ENCODE assay signal across 8 cellular contexts in genomic region chr14:100067971-100068959, GRCh38. TPM values are rescaled to one million over a fixed set of nuclear protein-coding genes. Genes with fewer than 3 reads are reported as not detected.
DNase-seq lines count a peak whose midpoint lies in the region; ATAC-seq and TF ChIP-seq lines count a peak whose summit lies in the region.

No MANE protein-coding gene starts in this region.

- TF ChIP-seq CTCF in colonic mucosa (IDR thresholded peaks at IDR 0.05) (no peak), testis (IDR thresholded peaks at IDR 0.05) (no peak)

- peak overlapping the region; percentile 74 for H3K27ac ChIP-seq in colonic mucosa
- H3K27ac ChIP-seq in testis: no peak overlapping the region

- peak overlapping the region; percentile 97 for H3K4me3 Mint-ChIP-seq in natural killer cell treated with Interleukin-12 subunit alpha and Interleukin-12 subunit beta and Interleukin-15 and Interleukin-18, amount 100 ng/mL, for 72 hours

- ATAC-seq in natural killer cell treated with Interleukin-12 subunit alpha and Interleukin-12 subunit beta and Interleukin-15 and Interleukin-18, amount 100 ng/mL, for 72 hours: peak; percentile 77
- ATAC-seq in HG03025 (IDR thresholded peaks at IDR 0.05; ENCODE audit: low FRiP score, unreplicated experiment): no peak

- no peaks in the 10 kb centered on the region for H3K27me3 ChIP-seq in colonic mucosa
- H3K27me3 ChIP-seq in testis: no peaks in the 10 kb centered on the region

- H3K27ac Mint-ChIP-seq in natural killer cell treated with Interleukin-12 subunit alpha and Interleukin-12 subunit beta and Interleukin-15 and Interleukin-18, amount 100 ng/mL, for 72 hours: peak overlapping the region; percentile 93 to 99

- peaks cover 76 to 88% of the 10 kb centered on the region in 2 donors for H3K4me1 Mint-ChIP-seq in natural killer cell treated with Interleukin-12 subunit alpha and Interleukin-12 subunit beta and Interleukin-15 and Interleukin-18, amount 100 ng/mL, for 72 hours (ENCODE audit: low read depth in 2 of 2)

- no peaks in the 10 kb centered on the region for H3K36me3 ChIP-seq in colonic mucosa
- H3K36me3 ChIP-seq in testis (ENCODE audit: low read depth, missing control alignments): no peaks in the 10 kb centered on the region

- no peak for TF ChIP-seq POLR2A in testis (IDR thresholded peaks at IDR 0.05)

- no peaks in the 10 kb centered on the region for H3K27me3 Mint-ChIP-seq in natural killer cell treated with Interleukin-12 subunit alpha and Interleukin-12 subunit beta and Interleukin-15 and Interleukin-18, amount 100 ng/mL, for 72 hours

- H3K4me1 ChIP-seq in colonic mucosa (no peaks in the 10 kb centered on the region), testis (peaks cover 4% of the 10 kb centered on the region)

- DNase-seq in activated gamma-delta T cell treated with Interleukin-2 at 50 U/mL for 16 hours: peak; percentile 89
- no peak for DNase-seq in activated gamma-delta T cell (lab: John Stamatoyannopoulos, UW)
- peak; percentile 78 for DNase-seq in HT-29 (ENCODE audit: low spot score)
- peak; percentile 76 for DNase-seq in activated CD4-positive, alpha-beta T cell treated with anti-CD3 and anti-CD28 coated beads for 1 hour
- peak; percentile 34 for DNase-seq in colonic mucosa
- DNase-seq in natural killer cell treated with Interleukin-12 subunit alpha and Interleukin-12 subunit beta and Interleukin-15 and Interleukin-18, amount 100 ng/mL, for 72 hours (ENCODE audit: low spot score): peak; percentile 90
- peak; percentile 33 for DNase-seq in testis

- no peaks in the 10 kb centered on the region for H3K9me3 Mint-ChIP-seq in natural killer cell treated with Interleukin-12 subunit alpha and Interleukin-12 subunit beta and Interleukin-15 and Interleukin-18, amount 100 ng/mL, for 72 hours

- H3K9ac ChIP-seq in colonic mucosa (ENCODE audit: low read depth in 2 of 2, low read length in 2 of 2): peak overlapping the region; percentile 4 to 16

- peaks cover 3% of the 10 kb centered on the region for H3K36me3 Mint-ChIP-seq in natural killer cell treated with Interleukin-12 subunit alpha and Interleukin-12 subunit beta and Interleukin-15 and Interleukin-18, amount 100 ng/mL, for 72 hours

- intact Hi-C loops in colonic mucosa (cut with DNase I): no loop called here
- intact Hi-C loops in testis (cut with DNase I; ENCODE audit: low total_unique reads): no loop called here

- H3K4me3 ChIP-seq in colonic mucosa (peak overlapping the region; percentile 4), testis (no peak overlapping the region)

- H3K9me3 ChIP-seq in colonic mucosa: no peaks in the 10 kb centered on the region
- no peaks in the 10 kb centered on the region for H3K9me3 ChIP-seq in testis

- WGBS in testis, 2 donors: 86 to 90% methylated on average over 18 of the region's 18 CpGs

RNA-seq across cellular contexts. Expression of gene EVL, which starts 3.0 kb away (rescaled TPM):
- 3.2 and 6.9 TPM in 2 replicates for total RNA-seq in HT-29 (2014; rRNA removed; shearing (Covaris generic))
- 10 to 100 TPM; 13.7 to 15.4 TPM for total RNA-seq in colonic mucosa
- 100 to 1,000 TPM; 109 to 232 TPM for total RNA-seq in natural killer cell treated with Interleukin-12 subunit alpha and Interleukin-12 subunit beta and Interleukin-15 and Interleukin-18, amount 100 ng/mL, for 72 hours
- 10 to 100 TPM; 91.7 to 96.8 TPM for total RNA-seq in testis
- 87.4 TPM for polyA plus RNA-seq in testis (ENCODE audit: insufficient read depth, low read depth, low replicate concordance)

Comparison
In these comparisons a context has a peak if more than half of its experiments do, and no peak if none do; other contexts are left out.
1. RNA of gene EVL, which starts 3.0 kb away (total RNA-seq): 109 to 232 TPM in natural killer cell treated with Interleukin-12 subunit alpha and Interleukin-12 subunit beta and Interleukin-15 and Interleukin-18, amount 100 ng/mL, for 72 hours and 91.7 to 96.8 TPM in testis; 13.7 to 15.4 TPM in colonic mucosa and 3.2 to 6.9 TPM in HT-29; every median in the first group is over 4 times any median in the second.